15 cellular contexts compared by ENCODE assay signal in genomic region chr22:49906071-49906798, GRCh38. TPM values are rescaled to one million over a fixed set of nuclear protein-coding genes. Genes with fewer than 3 reads are reported as not detected.
DNase-seq lines count a peak whose midpoint lies in the region; ATAC-seq, FAIRE-seq and TF ChIP-seq lines count a peak whose summit lies in the region.
"Had no signal": no experiment of that assay in that cellular context is flagged by ENCODE, and none has a peak within 500 bp of the region (broad histone marks: within the 10 kb centered on the region; RNA-seq: fewer than 3 reads in every experiment).

No MANE protein-coding gene starts in this region.

- H3K9me3 ChIP-seq in HepG2 (ENCODE audit: low read length) = no peaks in the 10 kb centered on the region
- no peaks in the 10 kb centered on the region for H3K9me3 ChIP-seq in aorta (ENCODE audit: control insufficient read depth, low read length)

- intact Hi-C loops in HepG2 (cut with micrococcal nuclease; ENCODE audit: unreplicated experiment) = no loop called here
- intact Hi-C loops in aorta (cut with DNase I) = no loop called here

- no peak for FAIRE-seq in HepG2 (lab: Jason Lieb, UNC)

- no peak overlapping the region for H3K9ac ChIP-seq in HepG2 (ENCODE audit: insufficient read depth, low read depth, low read length)

- peak; percentile 8 for DNase-seq in activated naive CD4-positive, alpha-beta T cell treated with anti-CD3 and anti-CD28 coated beads, Interleukin-2, amount 10 ng/mL, durations not matched to agents 7 days and 5 days
- DNase-seq in activated naive CD4-positive, alpha-beta T cell (lab: John Stamatoyannopoulos, UW) = no peak
- DNase-seq in HepG2 (ENCODE audit: low spot score) (no peak), aorta (peak; percentile 24 to 66)
- no peak for DNase-seq in effector CD8-positive, alpha-beta T cell (lab: John Stamatoyannopoulos, UW)
- DNase-seq: CD4-positive, alpha-beta memory T cell; HFFc6; NCI-H1105; NCI-H1694; NCI-H2227 treated with DMSO at 0.1 percent for 48 hours; NCI-H524 had no signal

- 95% methylated on average over 12 of the region's 28 CpGs for WGBS in HepG2 (ENCODE audit: low lambda C conversion rate)
- WGBS in aorta, 2 donors = 92 to 94% methylated on average over 27 to 28 of the region's 28 CpGs

- H4K20me1 ChIP-seq in HepG2 (ENCODE audit: insufficient read depth, low read length) = peaks cover 3% of the 10 kb centered on the region; the same call in 1 of the 2 replicates

- CTCF ChIA-PET in activated naive CD4-positive, alpha-beta T cell treated with anti-CD3 and anti-CD28 coated beads, Interleukin-2, amount 10 ng/mL, durations not matched to agents 7 days and 5 days (lab: Charles Lee) = no interaction called here
- CTCF ChIA-PET in HepG2 (lab: Yijun Ruan, JAX; ENCODE audit: low intra/inter-chr PET ratio, low total read pairs) = no interaction called here

- no peak for TF ChIP-seq RAD21 in HepG2 (CRISPR knock-in tag; IDR thresholded peaks at IDR 0.05)

- no peak overlapping the region for H3K4me2 ChIP-seq in HepG2 (ENCODE audit: low read depth, low read length)

- H3K4me3 ChIP-seq in HepG2 (replicated peaks in 1 of 3; ENCODE audit: insufficient read depth in 1 of 3, low read depth in 2 of 3, low read length in 3 of 3) (no peak overlapping the region), aorta (ENCODE audit: low read length in 2 of 2) (no peak overlapping the region)

- H3K36me3 Mint-ChIP-seq in activated naive CD4-positive, alpha-beta T cell treated with anti-CD3 and anti-CD28 coated beads, Interleukin-2, amount 10 ng/mL, durations not matched to agents 7 days and 5 days = peaks cover 47% of the 10 kb centered on the region

- BruUV-seq in HepG2 (replicated peaks; lab: Mats Ljungman, UMichigan) = no TSS peak

- in situ Hi-C loops in HepG2 (cut with HindIII; ENCODE audit: extremely low pct_ligation_motif_present, low pct_unique_long_range_greater_than_20kb) = no loop called here

- POLR2A ChIA-PET in HepG2 (lab: Yijun Ruan, JAX) = no interaction called here

- H3K79me2 ChIP-seq in HepG2 (ENCODE audit: insufficient read depth, low read length) = no peaks in the 10 kb centered on the region

- no peaks in the 10 kb centered on the region for H3K27me3 Mint-ChIP-seq in activated naive CD4-positive, alpha-beta T cell treated with anti-CD3 and anti-CD28 coated beads, Interleukin-2, amount 10 ng/mL, durations not matched to agents 7 days and 5 days
- H3K27me3 Mint-ChIP-seq: B cell; CD4-positive, alpha-beta memory T cell; IgD-negative memory B cell had no signal

- H3K27ac ChIP-seq in HepG2 (ENCODE audit: extremely low read length, insufficient read depth, low read length) (no peak overlapping the region), aorta (ENCODE audit: low read depth in 1 of 2, low read length in 2 of 2) (no peak overlapping the region)
- H3K27ac ChIP-seq: 22Rv1 had no signal

- peaks cover 12% of the 10 kb centered on the region for H3K4me1 ChIP-seq in HepG2 (ENCODE audit: insufficient read depth, low read length)
- no peaks in the 10 kb centered on the region for H3K4me1 ChIP-seq in aorta (ENCODE audit: control insufficient read depth in 1 of 2, insufficient read depth in 2 of 2, low read length in 2 of 2)

- H3K4me3 Mint-ChIP-seq in activated naive CD4-positive, alpha-beta T cell treated with anti-CD3 and anti-CD28 coated beads, Interleukin-2, amount 10 ng/mL, durations not matched to agents 7 days and 5 days = no peak overlapping the region
- H3K4me3 Mint-ChIP-seq: B cell, HFFc6, IgD-negative memory B cell had no signal

- H2AFZ ChIP-seq in HepG2 (ENCODE audit: low read length) = no peak overlapping the region

- H3K9me3 Mint-ChIP-seq in activated naive CD4-positive, alpha-beta T cell treated with anti-CD3 and anti-CD28 coated beads, Interleukin-2, amount 10 ng/mL, durations not matched to agents 7 days and 5 days = peaks cover 9% of the 10 kb centered on the region
- H3K9me3 Mint-ChIP-seq: CD4-positive, alpha-beta memory T cell; HFFc6 had no signal

- ATAC-seq in HepG2 = no peak
- no peak for ATAC-seq in aorta (ENCODE audit: low FRiP score)
- ATAC-seq in HG02884 (IDR thresholded peaks at IDR 0.05; ENCODE audit: unreplicated experiment) = no peak

- peaks cover 7 to 36% of the 10 kb centered on the region in 2 experiments; a peak in 4 of 5 replicates for H3K36me3 ChIP-seq in HepG2 (replicated peaks in 1 of 2; ENCODE audit: control insufficient read depth in 1 of 2, insufficient read depth in 2 of 2, low read length in 2 of 2)
- H3K36me3 ChIP-seq in aorta (ENCODE audit: control insufficient read depth in 1 of 2, insufficient read depth in 2 of 2, low read length in 1 of 2) = peaks cover 0 to 18% of the 10 kb centered on the region in 2 donors

- H3K4me1 Mint-ChIP-seq in activated naive CD4-positive, alpha-beta T cell treated with anti-CD3 and anti-CD28 coated beads, Interleukin-2, amount 10 ng/mL, durations not matched to agents 7 days and 5 days = no peaks in the 10 kb centered on the region
- H3K4me1 Mint-ChIP-seq: B cell, IgD-negative memory B cell had no signal

- TF ChIP-seq EP300 in HepG2 (IDR thresholded peaks at IDR 0.05; ENCODE audit: low read depth in 2 of 2, low read length in 2 of 2) (no peak), HepG2 (CRISPR knock-in tag; IDR thresholded peaks at IDR 0.05; ENCODE audit: borderline replicate concordance) (no peak)

- H3K27me3 ChIP-seq in HepG2 (ENCODE audit: control insufficient read depth in 1 of 2, insufficient read depth in 2 of 2, low read length in 2 of 2) (no peaks in the 10 kb centered on the region), aorta (ENCODE audit: control insufficient read depth in 1 of 2, insufficient read depth in 2 of 2, low read length in 1 of 2) (no peaks in the 10 kb centered on the region)

- TF ChIP-seq CTCF in HepG2 (CRISPR knock-in tag; IDR thresholded peaks at IDR 0.05) = no peak

- no peak for TF ChIP-seq POLR2A in HepG2 (IDR thresholded peaks at IDR 0.05; ENCODE audit: insufficient read depth in 1 of 2, low read depth in 2 of 2, low read length in 2 of 2)

- no peak overlapping the region for H3K27ac Mint-ChIP-seq in activated naive CD4-positive, alpha-beta T cell treated with anti-CD3 and anti-CD28 coated beads, Interleukin-2, amount 10 ng/mL, durations not matched to agents 7 days and 5 days
- H3K27ac Mint-ChIP-seq: B cell, HFFc6 had no signal

RNA-seq across cellular contexts. Expression of gene ALG12, which starts 12.0 kb away (rescaled TPM):
- 6.6 and 15.8 TPM in 2 replicates for total RNA-seq in HepG2 (2016; rRNA removed; fragmentation: Illumina TruSeq; extraction: Trizol)
- total RNA-seq in HepG2 (2016; cell fraction: cytosol; rRNA removed; fragmentation: Illumina TruSeq; extraction: Trizol; ENCODE audit: low read depth) = 1.5 and 3.0 TPM in 2 replicates
- total RNA-seq in HepG2 (2016; cell fraction: insoluble cytoplasmic fraction; rRNA removed; fragmentation: Illumina TruSeq; extraction: Trizol) = 6.8 and 15.6 TPM in 2 replicates
- 6.4 and 10.5 TPM in 2 replicates for total RNA-seq in HepG2 (2016; cell fraction: membrane; rRNA removed; fragmentation: Illumina TruSeq; extraction: Trizol)
- 10.6 and 14.2 TPM in 2 replicates for total RNA-seq in HepG2 (2016; cell fraction: nucleus; rRNA removed; fragmentation: Illumina TruSeq; extraction: Trizol)
- polyA plus RNA-seq in HepG2 (2011; rRNA removed) = 7.8 and 9.5 TPM in 2 replicates
- 5.9 and 6.1 TPM in 2 replicates for polyA plus RNA-seq in HepG2 (2011; cell fraction: cytosol; rRNA removed)
- polyA plus RNA-seq in HepG2 (2011; cell fraction: nucleus; rRNA removed) = 25.1 and 26.7 TPM in 2 replicates
- polyA plus RNA-seq in HepG2 (2012) = 9.4 and 10.0 TPM in 2 replicates
- polyA plus RNA-seq in HepG2 (2016; cell fraction: cytosol; fragmentation: Illumina TruSeq; extraction: Trizol; ENCODE audit: low read depth) = 2.9 and 3.3 TPM in 2 replicates
- 6.1 and 6.8 TPM in 2 replicates for polyA plus RNA-seq in HepG2 (2016; cell fraction: insoluble cytoplasmic fraction; fragmentation: Illumina TruSeq; extraction: Trizol; ENCODE audit: low read depth)
- polyA plus RNA-seq in HepG2 (2016; cell fraction: membrane; fragmentation: Illumina TruSeq; extraction: Trizol; ENCODE audit: low read depth) = 5.6 and 6.9 TPM in 2 replicates
- 26.3 and 30.4 TPM in 2 replicates for polyA plus RNA-seq in HepG2 (2016; cell fraction: nucleus; fragmentation: Illumina TruSeq; extraction: Trizol; ENCODE audit: insufficient read depth, low read depth)
- 5.8 and 12.8 TPM in 2 replicates for polyA minus RNA-seq in HepG2 (2011; rRNA and poly(A)+ RNA removed; ENCODE audit: low replicate concordance)
- polyA minus RNA-seq in HepG2 (2011; cell fraction: cytosol; rRNA and poly(A)+ RNA removed) = 5.7 and 7.1 TPM in 2 replicates
- 3.4 and 4.5 TPM in 2 replicates for polyA minus RNA-seq in HepG2 (2011; cell fraction: nucleus; rRNA and poly(A)+ RNA removed)
- total RNA-seq in aorta = 10 to 100 TPM; 13.7 to 18.7 TPM
- polyA plus RNA-seq in aorta = 10 to 100 TPM in 1 of 2 donors, 1 to 10 TPM in 1; 3.0 to 13.4 TPM

RNA-seq across cellular contexts. Expression of gene CRELD2, which starts 12.2 kb away (rescaled TPM):
- 19.6 and 44.7 TPM in 2 replicates for total RNA-seq in HepG2 (2016; rRNA removed; fragmentation: Illumina TruSeq; extraction: Trizol)
- 22.4 and 24.2 TPM in 2 replicates for total RNA-seq in HepG2 (2016; cell fraction: cytosol; rRNA removed; fragmentation: Illumina TruSeq; extraction: Trizol; ENCODE audit: low read depth)
- total RNA-seq in HepG2 (2016; cell fraction: insoluble cytoplasmic fraction; rRNA removed; fragmentation: Illumina TruSeq; extraction: Trizol) = 18.8 and 46.8 TPM in 2 replicates
- total RNA-seq in HepG2 (2016; cell fraction: membrane; rRNA removed; fragmentation: Illumina TruSeq; extraction: Trizol) = 27.6 and 29.9 TPM in 2 replicates
- total RNA-seq in HepG2 (2016; cell fraction: nucleus; rRNA removed; fragmentation: Illumina TruSeq; extraction: Trizol) = 35.5 and 40.6 TPM in 2 replicates
- polyA plus RNA-seq in HepG2 (2011; rRNA removed) = 17.2 and 20.2 TPM in 2 replicates
- polyA plus RNA-seq in HepG2 (2011; cell fraction: cytosol; rRNA removed) = 16.7 and 25.6 TPM in 2 replicates
- 44.2 and 48.8 TPM in 2 replicates for polyA plus RNA-seq in HepG2 (2011; cell fraction: nucleus; rRNA removed)
- polyA plus RNA-seq in HepG2 (2012) = 9.4 and 10.2 TPM in 2 replicates
- polyA plus RNA-seq in HepG2 (2016; cell fraction: cytosol; fragmentation: Illumina TruSeq; extraction: Trizol; ENCODE audit: low read depth) = 25.8 and 29.9 TPM in 2 replicates
- polyA plus RNA-seq in HepG2 (2016; cell fraction: insoluble cytoplasmic fraction; fragmentation: Illumina TruSeq; extraction: Trizol; ENCODE audit: low read depth) = 22.7 and 25.1 TPM in 2 replicates
- polyA plus RNA-seq in HepG2 (2016; cell fraction: membrane; fragmentation: Illumina TruSeq; extraction: Trizol; ENCODE audit: low read depth) = 26.9 and 27.0 TPM in 2 replicates
- 89.1 and 100 TPM in 2 replicates for polyA plus RNA-seq in HepG2 (2016; cell fraction: nucleus; fragmentation: Illumina TruSeq; extraction: Trizol; ENCODE audit: insufficient read depth, low read depth)
- polyA minus RNA-seq in HepG2 (2011; rRNA and poly(A)+ RNA removed; ENCODE audit: low replicate concordance) = 6.9 and 14.7 TPM in 2 replicates
- 4.4 and 5.2 TPM in 2 replicates for polyA minus RNA-seq in HepG2 (2011; cell fraction: cytosol; rRNA and poly(A)+ RNA removed)
- polyA minus RNA-seq in HepG2 (2011; cell fraction: nucleus; rRNA and poly(A)+ RNA removed) = 4.5 and 4.7 TPM in 2 replicates
- 10 to 100 TPM; 31.2 to 41.6 TPM for total RNA-seq in aorta
- 10 to 100 TPM; 12.6 to 43.5 TPM for polyA plus RNA-seq in aorta

RNA-seq across cellular contexts. Expression of gene ZBED4, which starts 52.6 kb away (rescaled TPM):
- 9.6 and 11.9 TPM in 2 replicates for total RNA-seq in HepG2 (2016; rRNA removed; fragmentation: Illumina TruSeq; extraction: Trizol)
- total RNA-seq in HepG2 (2016; cell fraction: cytosol; rRNA removed; fragmentation: Illumina TruSeq; extraction: Trizol; ENCODE audit: low read depth) = 0.91 and 1.3 TPM in 2 replicates
- total RNA-seq in HepG2 (2016; cell fraction: insoluble cytoplasmic fraction; rRNA removed; fragmentation: Illumina TruSeq; extraction: Trizol) = 9.6 and 9.7 TPM in 2 replicates
- 5.5 TPM in 2 replicates for total RNA-seq in HepG2 (2016; cell fraction: membrane; rRNA removed; fragmentation: Illumina TruSeq; extraction: Trizol)
- total RNA-seq in HepG2 (2016; cell fraction: nucleus; rRNA removed; fragmentation: Illumina TruSeq; extraction: Trizol) = 8.0 and 9.8 TPM in 2 replicates
- 5.4 and 6.0 TPM in 2 replicates for polyA plus RNA-seq in HepG2 (2011; rRNA removed)
- polyA plus RNA-seq in HepG2 (2011; cell fraction: cytosol; rRNA removed) = 4.8 and 5.6 TPM in 2 replicates
- polyA plus RNA-seq in HepG2 (2011; cell fraction: nucleus; rRNA removed) = 9.9 and 11.1 TPM in 2 replicates
- polyA plus RNA-seq in HepG2 (2012) = 9.9 and 11.2 TPM in 2 replicates
- polyA plus RNA-seq in HepG2 (2016; cell fraction: cytosol; fragmentation: Illumina TruSeq; extraction: Trizol; ENCODE audit: low read depth) = 0.43 and 0.49 TPM in 2 replicates
- 9.0 and 10.5 TPM in 2 replicates for polyA plus RNA-seq in HepG2 (2016; cell fraction: insoluble cytoplasmic fraction; fragmentation: Illumina TruSeq; extraction: Trizol; ENCODE audit: low read depth)
- polyA plus RNA-seq in HepG2 (2016; cell fraction: membrane; fragmentation: Illumina TruSeq; extraction: Trizol; ENCODE audit: low read depth) = 2.4 and 2.7 TPM in 2 replicates
- polyA plus RNA-seq in HepG2 (2016; cell fraction: nucleus; fragmentation: Illumina TruSeq; extraction: Trizol; ENCODE audit: insufficient read depth, low read depth) = 13.2 and 13.5 TPM in 2 replicates
- 7.8 and 12.8 TPM in 2 replicates for polyA minus RNA-seq in HepG2 (2011; rRNA and poly(A)+ RNA removed; ENCODE audit: low replicate concordance)
- 8.8 and 10.3 TPM in 2 replicates for polyA minus RNA-seq in HepG2 (2011; cell fraction: cytosol; rRNA and poly(A)+ RNA removed)
- polyA minus RNA-seq in HepG2 (2011; cell fraction: nucleus; rRNA and poly(A)+ RNA removed) = 12.1 and 13.2 TPM in 2 replicates
- 1 to 10 TPM; 8.6 to 9.7 TPM for total RNA-seq in aorta
- polyA plus RNA-seq in aorta = 1 to 10 TPM; 1.3 to 1.9 TPM

RNA-seq across cellular contexts. Expression of gene PIM3, which starts 54.3 kb away (rescaled TPM):
- total RNA-seq in HepG2 (2016; rRNA removed; fragmentation: Illumina TruSeq; extraction: Trizol) = 18.2 and 31.2 TPM in 2 replicates
- 12.4 and 12.6 TPM in 2 replicates for total RNA-seq in HepG2 (2016; cell fraction: cytosol; rRNA removed; fragmentation: Illumina TruSeq; extraction: Trizol; ENCODE audit: low read depth)
- total RNA-seq in HepG2 (2016; cell fraction: insoluble cytoplasmic fraction; rRNA removed; fragmentation: Illumina TruSeq; extraction: Trizol) = 17.3 and 32.7 TPM in 2 replicates
- total RNA-seq in HepG2 (2016; cell fraction: membrane; rRNA removed; fragmentation: Illumina TruSeq; extraction: Trizol) = 27.1 and 31.2 TPM in 2 replicates
- total RNA-seq in HepG2 (2016; cell fraction: nucleus; rRNA removed; fragmentation: Illumina TruSeq; extraction: Trizol) = 24.6 and 30.5 TPM in 2 replicates
- polyA plus RNA-seq in HepG2 (2011; rRNA removed) = 21.6 and 24.1 TPM in 2 replicates
- 21.4 and 47.8 TPM in 2 replicates for polyA plus RNA-seq in HepG2 (2011; cell fraction: cytosol; rRNA removed)
- polyA plus RNA-seq in HepG2 (2011; cell fraction: nucleus; rRNA removed) = 121 and 136 TPM in 2 replicates
- 22.6 and 36.4 TPM in 2 replicates for polyA plus RNA-seq in HepG2 (2012)
- 7.3 and 9.3 TPM in 2 replicates for polyA plus RNA-seq in HepG2 (2016; cell fraction: cytosol; fragmentation: Illumina TruSeq; extraction: Trizol; ENCODE audit: low read depth)
- 21.4 and 25.4 TPM in 2 replicates for polyA plus RNA-seq in HepG2 (2016; cell fraction: insoluble cytoplasmic fraction; fragmentation: Illumina TruSeq; extraction: Trizol; ENCODE audit: low read depth)
- 17.2 and 17.8 TPM in 2 replicates for polyA plus RNA-seq in HepG2 (2016; cell fraction: membrane; fragmentation: Illumina TruSeq; extraction: Trizol; ENCODE audit: low read depth)
- 62.7 and 63.0 TPM in 2 replicates for polyA plus RNA-seq in HepG2 (2016; cell fraction: nucleus; fragmentation: Illumina TruSeq; extraction: Trizol; ENCODE audit: insufficient read depth, low read depth)
- 8.8 and 50.3 TPM in 2 replicates for polyA minus RNA-seq in HepG2 (2011; rRNA and poly(A)+ RNA removed; ENCODE audit: low replicate concordance)
- 23.0 and 37.5 TPM in 2 replicates for polyA minus RNA-seq in HepG2 (2011; cell fraction: cytosol; rRNA and poly(A)+ RNA removed)
- polyA minus RNA-seq in HepG2 (2011; cell fraction: nucleus; rRNA and poly(A)+ RNA removed) = 17.0 and 22.8 TPM in 2 replicates
- total RNA-seq in aorta = 10 to 100 TPM; 41.4 to 74.9 TPM
- 10 to 100 TPM; 11.0 to 16.0 TPM for polyA plus RNA-seq in aorta

Comparison
In these comparisons a context has a peak if more than half of its experiments do, and no peak if none do; other contexts are left out.
1. DNase-seq: peak in activated naive CD4-positive, alpha-beta T cell treated with anti-CD3 and anti-CD28 coated beads, Interleukin-2, amount 10 ng/mL, durations not matched to agents 7 days and 5 days (single experiment) and aorta (2 of 2); none in activated naive CD4-positive, alpha-beta T cell (0 of 4), HepG2 (single experiment) and effector CD8-positive, alpha-beta T cell (single experiment).